Comparison of ENCODE assay signal across 8 cellular contexts in the genomic region with DNA sequence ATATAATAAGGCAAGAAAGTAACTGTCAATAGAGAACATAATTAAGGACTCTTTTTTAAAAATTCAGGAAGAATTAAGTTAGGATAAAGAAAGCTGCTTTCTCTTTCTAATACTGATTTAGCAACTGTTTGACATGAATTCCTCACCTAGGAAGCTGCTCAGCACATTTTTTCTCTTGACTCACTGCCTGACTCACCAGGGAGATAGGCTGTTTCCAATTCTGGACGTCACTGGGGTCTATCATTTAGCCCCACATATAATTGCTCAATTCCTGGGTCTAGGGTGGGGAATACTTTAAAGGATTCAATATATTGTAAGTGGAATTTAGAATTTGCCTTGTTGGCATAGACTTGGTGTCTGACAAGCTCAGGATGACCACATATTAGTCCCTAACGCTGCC. TPM values are rescaled to one million over a fixed set of nuclear protein-coding genes. Genes with fewer than 3 reads are reported as not detected.
A peak's percentile ranks its signal among the peaks of the same experiment; 100 is the strongest.
DNase-seq lines count a peak whose midpoint lies in the region; ATAC-seq and TF ChIP-seq lines count a peak whose summit lies in the region.

No MANE protein-coding gene starts in this region.

- no peak overlapping the region for H3K4me3 ChIP-seq in left ventricle myocardium inferior
- no peak overlapping the region for H3K4me3 ChIP-seq in astrocyte of the cerebellum (ENCODE audit: low read depth, low read length)
- no peak overlapping the region for H3K4me3 ChIP-seq in uterus

- in situ Hi-C loops in astrocyte of the cerebellum (cut with HindIII; ENCODE audit: low sequenced_read_pairs) = no loop called here

- DNase-seq in Right ventricle myocardium inferior (ENCODE audit: missing footprints) = no peak
- DNase-seq in left ventricle myocardium inferior = no peak
- DNase-seq in astrocyte of the cerebellum (ENCODE audit: low read depth) = peak; percentile 79
- peak; percentile 51 for DNase-seq in kidney glomerular epithelial cell (lab: John Stamatoyannopoulos, UW)
- peak; percentile 21 to 26 for DNase-seq in uterus
- no peak for DNase-seq in GOT3 (lab: John Stamatoyannopoulos, UW)
- DNase-seq in activated CD4-positive, CD25-positive, alpha-beta regulatory T cell (lab: John Stamatoyannopoulos, UW) = no peak

- TF ChIP-seq POLR2A in uterus (IDR thresholded peaks at IDR 0.05) = no peak

- no peaks in the 10 kb centered on the region for H3K9me3 ChIP-seq in left ventricle myocardium inferior (replicated peaks)
- no peaks in the 10 kb centered on the region for H3K9me3 ChIP-seq in uterus

- H3K4me1 ChIP-seq in left ventricle myocardium inferior (peaks cover 8% of the 10 kb centered on the region), uterus (peaks cover 0 to 3% of the 10 kb centered on the region in 2 donors)

- H3K27ac ChIP-seq in left ventricle myocardium inferior (replicated peaks) (no peak overlapping the region), uterus (peak overlapping the region in 1 of 2 donors; percentile 59)

- H3K27me3 ChIP-seq in left ventricle myocardium inferior (ENCODE audit: low read depth) (no peaks in the 10 kb centered on the region), uterus (no peaks in the 10 kb centered on the region)

- intact Hi-C loops in Right ventricle myocardium inferior (cut with DNase I) = no loop called here
- intact Hi-C loops in left ventricle myocardium inferior (cut with micrococcal nuclease) = no loop called here
- intact Hi-C loops in uterus (cut with DNase I; ENCODE audit: low total_unique reads) = no loop called here

- peak; percentile 52 for ATAC-seq in Right ventricle myocardium inferior
- ATAC-seq in GM19397 (IDR thresholded peaks at IDR 0.05; ENCODE audit: unreplicated experiment) = no peak

- H3K36me3 ChIP-seq in left ventricle myocardium inferior = no peaks in the 10 kb centered on the region
- H3K36me3 ChIP-seq in uterus = no peaks in the 10 kb centered on the region

- TF ChIP-seq CTCF in left ventricle myocardium inferior (IDR thresholded peaks at IDR 0.05; ENCODE audit: borderline replicate concordance) (no peak), astrocyte of the cerebellum (IDR thresholded peaks at IDR 0.05; ENCODE audit: low read depth, low read length, missing control alignments) (no peak), uterus (IDR thresholded peaks at IDR 0.05) (no peak)

RNA-seq across cellular contexts. Expression of a gene that starts 50.8 kb away (rescaled TPM):
- 363 TPM for total RNA-seq in Right ventricle myocardium inferior
- 394 TPM for total RNA-seq in left ventricle myocardium inferior
- 100 to 1,000 TPM in 2 of 4 donors, 10 to 100 TPM in 2; 90.7 to 181 (median 106) TPM for total RNA-seq in uterus

Comparison
In these comparisons a context has a peak if more than half of its experiments do, and no peak if none do; other contexts are left out.
1. DNase-seq: peak in astrocyte of the cerebellum (single experiment), kidney glomerular epithelial cell (single experiment) and uterus (2 of 2); none in Right ventricle myocardium inferior (single experiment), left ventricle myocardium inferior (single experiment), GOT3 (single experiment) and activated CD4-positive, CD25-positive, alpha-beta regulatory T cell (0 of 4).